2 cellular contexts compared by ENCODE assay signal in the genomic region with DNA sequence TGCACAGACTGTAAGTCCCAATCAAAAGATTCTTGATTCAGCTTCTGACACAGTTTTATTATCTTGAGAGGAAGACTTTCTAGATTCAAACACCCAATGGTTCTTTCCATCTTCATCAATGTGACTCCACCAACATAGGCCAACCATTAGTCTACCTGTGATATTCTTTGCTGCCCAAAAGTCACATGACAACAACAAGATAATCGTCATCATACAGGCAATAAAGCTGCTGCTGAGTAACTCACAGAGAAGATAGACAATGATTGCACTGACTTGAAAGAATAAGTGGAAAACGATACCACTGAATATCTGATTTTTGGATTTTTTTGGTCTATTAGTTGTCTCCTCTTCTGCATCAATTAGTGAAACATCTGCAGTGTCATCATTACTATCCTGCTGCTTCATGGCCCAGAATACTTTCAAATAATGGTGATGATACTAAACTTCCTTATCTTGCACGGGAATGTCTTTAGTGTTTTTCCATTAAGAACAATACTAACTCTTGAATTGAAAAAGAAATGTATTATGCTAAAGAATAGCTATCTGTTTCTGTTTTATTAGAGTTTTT.
A peak's percentile ranks its signal among the peaks of the same experiment; 100 is the strongest.
TF ChIP-seq lines count a peak whose summit lies in the region.

No MANE protein-coding gene starts in this region.

TF ChIP-seq in HepG2, 621 proteins besides CTCF, POLR2A, EP300 and RAD21:
- TF ChIP-seq ZNF703 (CRISPR knock-in tag; IDR thresholded peaks at IDR 0.05; ENCODE audit: borderline replicate concordance) = no peak
- TF ChIP-seq CREB1 (IDR thresholded peaks at IDR 0.05) = 0 out of 2 replicates have a peak, but pooled peaks have one; percentile 32
- TF ChIP-seq CREB1 (CRISPR knock-in tag; IDR thresholded peaks at IDR 0.05) = no peak
- no peak for TF ChIP-seq ZBTB21 (CRISPR knock-in tag; IDR thresholded peaks at IDR 0.05)
- no peak for TF ChIP-seq MIER2 (CRISPR knock-in tag; IDR thresholded peaks at IDR 0.05)
- no peak for TF ChIP-seq ZBTB3 (CRISPR knock-in tag; IDR thresholded peaks at IDR 0.05; ENCODE audit: borderline replicate concordance, low read depth)
- TF ChIP-seq SAP130 (CRISPR knock-in tag; IDR thresholded peaks at IDR 0.05; ENCODE audit: low read depth) = no peak
- no peak for TF ChIP-seq YEATS4 (CRISPR knock-in tag; IDR thresholded peaks at IDR 0.05; ENCODE audit: borderline replicate concordance)
- TF ChIP-seq ZNF251 (CRISPR knock-in tag; IDR thresholded peaks at IDR 0.05) = no peak
- TF ChIP-seq MAFK (conservative IDR thresholded peaks at IDR 0.05 in 1 of 2, IDR thresholded peaks at IDR 0.05 in 1 of 2; ENCODE audit: low read length in 2 of 2) = 0 out of 4 replicates have a peak, but pooled peaks of 1 of the 2 experiments have one; percentile 14
- no peak for TF ChIP-seq EED (CRISPR knock-in tag; IDR thresholded peaks at IDR 0.05)
- no peak for TF ChIP-seq POLR2G (IDR thresholded peaks at IDR 0.05; ENCODE audit: low read depth, low read length)
- no peak for TF ChIP-seq U2AF1 (optimal IDR thresholded peaks at IDR 0.05; ENCODE audit: low read depth, low read length)
- TF ChIP-seq, protein P1, sequence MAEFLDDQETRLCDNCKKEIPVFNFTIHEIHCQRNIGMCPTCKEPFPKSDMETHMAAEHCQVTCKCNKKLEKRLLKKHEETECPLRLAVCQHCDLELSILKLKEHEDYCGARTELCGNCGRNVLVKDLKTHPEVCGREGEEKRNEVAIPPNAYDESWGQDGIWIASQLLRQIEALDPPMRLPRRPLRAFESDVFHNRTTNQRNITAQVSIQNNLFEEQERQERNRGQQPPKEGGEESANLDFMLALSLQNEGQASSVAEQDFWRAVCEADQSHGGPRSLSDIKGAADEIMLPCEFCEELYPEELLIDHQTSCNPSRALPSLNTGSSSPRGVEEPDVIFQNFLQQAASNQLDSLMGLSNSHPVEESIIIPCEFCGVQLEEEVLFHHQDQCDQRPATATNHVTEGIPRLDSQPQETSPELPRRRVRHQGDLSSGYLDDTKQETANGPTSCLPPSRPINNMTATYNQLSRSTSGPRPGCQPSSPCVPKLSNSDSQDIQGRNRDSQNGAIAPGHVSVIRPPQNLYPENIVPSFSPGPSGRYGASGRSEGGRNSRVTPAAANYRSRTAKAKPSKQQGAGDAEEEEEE (CRISPR knock-in tag; IDR thresholded peaks at IDR 0.05; ENCODE audit: borderline replicate concordance) = no peak
- TF ChIP-seq ZNF350 (CRISPR knock-in tag; IDR thresholded peaks at IDR 0.05; ENCODE audit: borderline replicate concordance, low read depth) = no peak
- 0 out of 2 replicates have a peak, but pooled peaks have one; percentile 10 for TF ChIP-seq MAFF (IDR thresholded peaks at IDR 0.05; ENCODE audit: low read depth, low read length)
- no peak for TF ChIP-seq SPEN (CRISPR knock-in tag; IDR thresholded peaks at IDR 0.05; ENCODE audit: low read depth)
TF ChIP-seq in HepG2: peak in this region for 3.

TF ChIP-seq in HEK293, 187 proteins besides CTCF, POLR2A, EP300 and RAD21:
- 0 out of 2 replicates have a peak, but pooled peaks have one; percentile 29 for TF ChIP-seq ZBTB17 (tag by site-specific recombination; IDR thresholded peaks at IDR 0.05)
- no peak for TF ChIP-seq ZNF146 (tag by site-specific recombination; IDR thresholded peaks at IDR 0.05)
